9 cellular contexts compared by ENCODE assay signal in genomic region chr12:118190266-118190665, GRCh38. TPM values are rescaled to one million over a fixed set of nuclear protein-coding genes. Genes with fewer than 3 reads are reported as not detected.
DNase-seq lines count a peak whose midpoint lies in the region; ATAC-seq and TF ChIP-seq lines count a peak whose summit lies in the region.
"Had no signal": no experiment of that assay in that cellular context is flagged by ENCODE, and none has a peak within 500 bp of the region (broad histone marks: within the 10 kb centered on the region; RNA-seq: fewer than 3 reads in every experiment).

No MANE protein-coding gene starts in this region.

- H3K36me3 ChIP-seq in ectodermal cell (ENCODE audit: control insufficient read depth, insufficient read depth, low read length) (no peaks in the 10 kb centered on the region), upper lobe of right lung (peaks cover 28% of the 10 kb centered on the region)

- ATAC-seq in upper lobe of right lung (no peak), HG03139 (IDR thresholded peaks at IDR 0.05; ENCODE audit: unreplicated experiment) (no peak), GM21381 (IDR thresholded peaks at IDR 0.05; ENCODE audit: unreplicated experiment) (no peak)

- 75 to 78% methylated on average over 11 of the region's 11 CpGs for WGBS in ectodermal cell, 2 experiments

- H3K4me3 ChIP-seq in ectodermal cell (ENCODE audit: insufficient read depth, low read depth, low read length), result no peak overlapping the region
- H3K4me3 ChIP-seq in upper lobe of right lung, result peak overlapping the region; percentile 37

- no peaks in the 10 kb centered on the region for H3K27me3 ChIP-seq in ectodermal cell (ENCODE audit: control insufficient read depth, insufficient read depth, low read length, poor library complexity, severe bottlenecking)
- no peaks in the 10 kb centered on the region for H3K27me3 ChIP-seq in upper lobe of right lung

- peak overlapping the region; percentile 96 for H3K27ac Mint-ChIP-seq in mesothelial cell of epicardium
- H3K27ac Mint-ChIP-seq in activated naive CD4-positive, alpha-beta T cell treated with anti-CD3 and anti-CD28 coated beads, Interleukin-2, amount 10 ng/mL, durations not matched to agents 7 days and 5 days, result no peak overlapping the region

- H3K9me3 ChIP-seq in ectodermal cell (ENCODE audit: control insufficient read depth, low read length) (no peaks in the 10 kb centered on the region), upper lobe of right lung (no peaks in the 10 kb centered on the region)

- H3K36me3 Mint-ChIP-seq in mesothelial cell of epicardium, result no peaks in the 10 kb centered on the region
- H3K36me3 Mint-ChIP-seq in activated naive CD4-positive, alpha-beta T cell treated with anti-CD3 and anti-CD28 coated beads, Interleukin-2, amount 10 ng/mL, durations not matched to agents 7 days and 5 days, result peaks cover 24% of the 10 kb centered on the region

- TF ChIP-seq CTCF in mesothelial cell of epicardium (IDR thresholded peaks at IDR 0.05; ENCODE audit: unreplicated experiment), result no peak
- no peak for TF ChIP-seq CTCF in upper lobe of right lung (IDR thresholded peaks at IDR 0.05)

- peaks cover 11% of the 10 kb centered on the region for H3K4me1 ChIP-seq in ectodermal cell (ENCODE audit: control insufficient read depth, insufficient read depth, low read length)
- no peaks in the 10 kb centered on the region for H3K4me1 ChIP-seq in upper lobe of right lung

- H3K27ac ChIP-seq in ectodermal cell (ENCODE audit: insufficient read depth, low read depth, low read length, poor library complexity, severe bottlenecking) (peak overlapping the region; percentile 93), upper lobe of right lung (peak overlapping the region; percentile 26)

- H3K9me3 Mint-ChIP-seq in mesothelial cell of epicardium, result no peaks in the 10 kb centered on the region
- H3K9me3 Mint-ChIP-seq in activated naive CD4-positive, alpha-beta T cell treated with anti-CD3 and anti-CD28 coated beads, Interleukin-2, amount 10 ng/mL, durations not matched to agents 7 days and 5 days, result no peaks in the 10 kb centered on the region
- H3K9me3 Mint-ChIP-seq: immature natural killer cell had no signal

- CTCF ChIA-PET in activated naive CD4-positive, alpha-beta T cell treated with anti-CD3 and anti-CD28 coated beads, Interleukin-2, amount 10 ng/mL, durations not matched to agents 7 days and 5 days (lab: Charles Lee), result interaction anchor here (0.6 kb wide), 1 partner anchor 211 kb away, joined by 3 read pairs; no protein-coding TSS in a partner anchor

- DNase-seq in NCI-H2171 treated with DMSO at 0.1 percent for 48 hours (lab: John Stamatoyannopoulos, UW) (peak; percentile 47), NCI-H2171 (lab: John Stamatoyannopoulos, UW) (no peak), mesothelial cell of epicardium (ENCODE audit: low spot score in 2 of 2, unreplicated experiment in 2 of 2) (no peak), upper lobe of right lung (no peak)
- no peak for DNase-seq in activated naive CD4-positive, alpha-beta T cell treated with anti-CD3 and anti-CD28 coated beads, Interleukin-2, amount 10 ng/mL, durations not matched to agents 7 days and 5 days
- DNase-seq: immature natural killer cell had no signal

- intact Hi-C loops in upper lobe of right lung (cut with DNase I), result no loop called here

- no peaks in the 10 kb centered on the region for H3K27me3 Mint-ChIP-seq in mesothelial cell of epicardium (ENCODE audit: low read depth)
- H3K27me3 Mint-ChIP-seq in activated naive CD4-positive, alpha-beta T cell treated with anti-CD3 and anti-CD28 coated beads, Interleukin-2, amount 10 ng/mL, durations not matched to agents 7 days and 5 days, result no peaks in the 10 kb centered on the region

- peak overlapping the region; percentile 79 for H3K4me3 Mint-ChIP-seq in mesothelial cell of epicardium
- H3K4me3 Mint-ChIP-seq in activated naive CD4-positive, alpha-beta T cell treated with anti-CD3 and anti-CD28 coated beads, Interleukin-2, amount 10 ng/mL, durations not matched to agents 7 days and 5 days, result no peak overlapping the region
- H3K4me3 Mint-ChIP-seq: immature natural killer cell had no signal

- H3K4me1 Mint-ChIP-seq in mesothelial cell of epicardium, result peaks cover 44% of the 10 kb centered on the region
- no peaks in the 10 kb centered on the region for H3K4me1 Mint-ChIP-seq in activated naive CD4-positive, alpha-beta T cell treated with anti-CD3 and anti-CD28 coated beads, Interleukin-2, amount 10 ng/mL, durations not matched to agents 7 days and 5 days

RNA-seq across cellular contexts. Expression of gene PEBP1, which starts 54.3 kb away (rescaled TPM):
- polyA plus RNA-seq in ectodermal cell (2013, experiment 1 of 4), result 297 TPM
- 264 TPM for polyA plus RNA-seq in ectodermal cell (2013, experiment 2 of 4)
- polyA plus RNA-seq in ectodermal cell (2013, experiment 3 of 4), result 194 TPM
- polyA plus RNA-seq in ectodermal cell (2013, experiment 4 of 4), result 215 TPM
- total RNA-seq in mesothelial cell of epicardium, result 154 to 166 TPM (median 156 TPM) in 3 replicates
- total RNA-seq in upper lobe of right lung, result 223 TPM
